In the genomic region with DNA sequence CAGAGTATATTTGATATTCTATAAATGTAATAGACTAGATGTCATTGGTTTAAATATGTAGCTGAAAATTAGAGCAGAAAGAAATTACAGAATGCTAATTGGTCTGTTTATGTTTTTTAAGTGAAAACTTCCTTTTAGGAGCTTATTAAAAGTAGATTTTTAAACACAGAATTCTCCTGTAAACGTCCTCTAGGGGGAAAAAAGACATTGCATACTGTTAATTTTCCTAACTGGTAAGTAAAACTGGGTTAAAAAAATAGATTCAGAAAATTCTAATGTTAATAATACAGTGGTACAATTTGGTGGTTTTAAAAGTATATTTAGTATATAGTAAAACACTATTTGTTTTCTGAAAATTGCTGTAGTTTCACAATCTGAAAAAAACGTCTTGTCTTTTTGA, we compare ENCODE assay signal across 21 cellular contexts.
"Had no signal": no experiment of that assay in that cellular context is flagged by ENCODE, and none has a peak within 500 bp of the region (broad histone marks: within the 10 kb centered on the region; RNA-seq: fewer than 3 reads in every experiment).

No MANE protein-coding gene starts in this region.

- H3K27me3 Mint-ChIP-seq: natural killer cell treated with Interleukin-12 subunit alpha and Interleukin-12 subunit beta and Interleukin-15 and Interleukin-18, amount 100 ng/mL, for 72 hours had no signal

- ATAC-seq: gastroesophageal sphincter; left colon; left ventricle myocardium superior; natural killer cell treated with Interleukin-12 subunit alpha and Interleukin-12 subunit beta and Interleukin-15 and Interleukin-18, amount 100 ng/mL, for 72 hours; psoas muscle; right lobe of liver; stimulated activated effector memory CD8-positive, alpha-beta T cell treated with anti-CD3 and anti-CD28 coated beads, Interleukin-12 subunit alpha, Interleukin-12 subunit beta, amount 100 ng/mL, for 72 hours; stimulated activated naive CD8-positive, alpha-beta T cell treated with anti-CD3 and anti-CD28 coated beads, Interleukin-15, Interleukin-2, amounts not matched to agents 100 U/mL and 50 U/mL, for 24 hours; upper lobe of right lung had no signal

- DNase-seq: effector memory CD4-positive, alpha-beta T cell; glutamatergic neuron; left colon; left ventricle myocardium superior; mesenchymal stem cell; midbrain; psoas muscle; retina; right lobe of liver; stimulated activated CD4-positive, alpha-beta T cell treated with anti-CD3 and anti-CD28 coated beads, Interleukin-4, amount 100 ng/mL, for 1 hour; stimulated activated CD8-positive, alpha-beta memory T cell treated with anti-CD3 and anti-CD28 coated beads, Interleukin-4, amount 100 ng/mL, for 48 hours; stimulated activated naive CD8-positive, alpha-beta T cell treated with anti-CD3 and anti-CD28 coated beads, Interleukin-15, Interleukin-2, amounts not matched to agents 100 U/mL and 50 U/mL, for 24 hours; tibial artery; upper lobe of right lung had no signal

- H3K4me3 Mint-ChIP-seq: natural killer cell treated with Interleukin-12 subunit alpha and Interleukin-12 subunit beta and Interleukin-15 and Interleukin-18, amount 100 ng/mL, for 72 hours; stimulated activated effector memory CD8-positive, alpha-beta T cell treated with anti-CD3 and anti-CD28 coated beads, Interleukin-12 subunit alpha, Interleukin-12 subunit beta, amount 100 ng/mL, for 72 hours had no signal

- H3K4me3 ChIP-seq: esophagus muscularis mucosa, gastroesophageal sphincter, lung, psoas muscle, right lobe of liver, tibial artery, upper lobe of right lung, vagina had no signal

- FAIRE-seq: keratinocyte had no signal

- H3K27ac Mint-ChIP-seq: natural killer cell treated with Interleukin-12 subunit alpha and Interleukin-12 subunit beta and Interleukin-15 and Interleukin-18, amount 100 ng/mL, for 72 hours; stimulated activated effector memory CD8-positive, alpha-beta T cell treated with anti-CD3 and anti-CD28 coated beads, Interleukin-12 subunit alpha, Interleukin-12 subunit beta, amount 100 ng/mL, for 72 hours had no signal

- H3K4me1 Mint-ChIP-seq: stimulated activated effector memory CD8-positive, alpha-beta T cell treated with anti-CD3 and anti-CD28 coated beads, Interleukin-12 subunit alpha, Interleukin-12 subunit beta, amount 100 ng/mL, for 72 hours had no signal

- H3K9me3 Mint-ChIP-seq: natural killer cell treated with Interleukin-12 subunit alpha and Interleukin-12 subunit beta and Interleukin-15 and Interleukin-18, amount 100 ng/mL, for 72 hours had no signal
